Comparison of ENCODE assay signal across 5 cellular contexts in genomic region chr5:117604845-117605244, GRCh38.
"Had no signal": no experiment of that assay in that cellular context is flagged by ENCODE, and none has a peak within 500 bp of the region (broad histone marks: within the 10 kb centered on the region; RNA-seq: fewer than 3 reads in every experiment).

No MANE protein-coding gene starts in this region.

- H3K4me3 ChIP-seq: GM23248, HAP-1 had no signal

- H3K4me1 ChIP-seq: HAP-1 had no signal

- H2AFZ ChIP-seq: GM23248 had no signal

- DNase-seq: GM23248, GOT3, H7, KBM-7 had no signal

- H3K27ac ChIP-seq: GM23248 had no signal

- H3K9me3 ChIP-seq: HAP-1 had no signal

- H3K36me3 ChIP-seq: HAP-1 had no signal

- H3K9ac ChIP-seq: GM23248 had no signal
